Comparison of ENCODE assay signal across 9 cellular contexts in the genomic region with DNA sequence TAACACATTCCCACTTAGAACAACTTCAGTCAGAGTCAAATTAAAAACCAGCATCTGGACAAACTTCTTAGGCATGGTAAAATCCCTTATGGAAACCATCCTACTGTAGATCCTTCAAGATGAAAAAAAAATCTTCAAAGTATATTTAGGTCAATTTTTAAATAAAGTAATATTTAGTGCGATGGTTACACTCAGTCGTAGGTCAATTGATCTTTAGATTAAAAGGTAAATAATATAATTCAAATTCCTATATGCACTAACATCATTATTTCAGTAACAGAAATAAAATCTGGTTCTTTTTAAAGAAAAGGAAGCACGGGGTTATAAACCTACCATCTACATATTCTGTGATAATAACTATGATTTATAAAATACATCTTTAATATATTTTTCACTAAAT. TPM values are rescaled to one million over a fixed set of nuclear protein-coding genes. Genes with fewer than 3 reads are reported as not detected.
"Had no signal": no experiment of that assay in that cellular context is flagged by ENCODE, and none has a peak within 500 bp of the region (broad histone marks: within the 10 kb centered on the region; RNA-seq: fewer than 3 reads in every experiment).

A gene (minus strand): TSS at position 101 of the 400 bp plus-strand sequence. CDS start 2 bp downstream, at position 99.

- DNase-seq: IMR-90, KBM-7, KG1 had no signal

- H3K9me3 Mint-ChIP-seq: IgD-negative memory B cell had no signal

- H3K4me3 ChIP-seq: K562 had no signal

- H3K27ac ChIP-seq: HL-60 had no signal

- H3K27ac Mint-ChIP-seq: IgD-negative memory B cell had no signal

- H3K4me3 Mint-ChIP-seq: IgD-negative memory B cell had no signal

- ATAC-seq: K562 had no signal

- H3K36me3 Mint-ChIP-seq: IgD-negative memory B cell had no signal

- FAIRE-seq: HTR-8/SVneo, K562 had no signal

- H3K4me1 Mint-ChIP-seq: IgD-negative memory B cell had no signal

- H3K27me3 Mint-ChIP-seq: IgD-negative memory B cell had no signal

RNA-seq across cellular contexts. Expression of the gene that starts here (rescaled TPM):
- total RNA-seq: HT-29, HT1080, IMR-90, K562 had no signal
- polyA plus RNA-seq: IgD-negative memory B cell, IMR-90, K562 had no signal
